8 cellular contexts compared by ENCODE assay signal in the genomic region with DNA sequence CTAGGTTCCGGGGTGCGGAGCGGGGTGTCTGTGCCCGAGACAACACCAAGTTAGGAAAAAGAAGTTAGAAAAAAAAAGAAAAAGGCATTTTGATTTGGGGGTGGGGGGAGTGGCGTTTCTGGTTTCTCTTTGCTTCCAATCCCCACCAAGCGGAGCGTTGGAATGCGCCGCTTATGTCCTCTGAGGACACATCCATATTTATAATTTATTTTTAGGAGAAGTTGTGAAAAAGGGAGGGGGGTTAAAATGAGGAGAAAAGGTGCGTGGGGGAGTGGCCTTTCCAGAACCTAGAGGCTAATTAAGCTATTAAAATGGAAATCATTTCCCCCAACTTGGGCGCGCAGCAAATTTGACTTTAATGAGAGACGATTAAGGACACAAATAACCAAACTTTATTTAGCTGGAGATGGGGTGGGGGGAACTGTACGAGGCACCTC.
A peak's percentile ranks its signal among the peaks of the same experiment; 100 is the strongest.
DNase-seq lines count a peak whose midpoint lies in the region; ATAC-seq, FAIRE-seq and TF ChIP-seq lines count a peak whose summit lies in the region.

No MANE protein-coding gene starts in this region.

- no peak overlapping the region for H2AK5ac ChIP-seq in mesendoderm (ENCODE audit: low read length)

- peaks cover 43% of the 10 kb centered on the region for H3K79me2 ChIP-seq in mesendoderm (ENCODE audit: control insufficient read depth, insufficient read depth, low read length)

- CTCF ChIA-PET in A673 (lab: Charles Lee) = interaction anchor here (0.5 kb wide), 1 partner anchor 18 kb away, joined by 3 read pairs; no protein-coding TSS in a partner anchor

- DNase-seq in A673 (ENCODE audit: low spot score) = no peak
- no peak for DNase-seq in bronchial epithelial cell (ENCODE audit: low read depth)
- peak; percentile 29 for DNase-seq in mesendoderm
- no peak for DNase-seq in D341Med (ENCODE audit: low spot score)
- DNase-seq in stimulated activated naive CD4-positive, alpha-beta T cell (lab: John Stamatoyannopoulos, UW) = no peak
- no peak for DNase-seq in 8988T

- no peak overlapping the region for H4K5ac ChIP-seq in mesendoderm (ENCODE audit: low read length)

- no peak overlapping the region for H2BK15ac ChIP-seq in mesendoderm (replicated peaks; ENCODE audit: low read depth)

- ATAC-seq in GM18505 (IDR thresholded peaks at IDR 0.05; ENCODE audit: unreplicated experiment) = no peak

- H3K9me3 ChIP-seq in A673 (ENCODE audit: low read depth, low read length, poor library complexity, severe bottlenecking) (no peaks in the 10 kb centered on the region), HUES6 (ENCODE audit: control insufficient read depth, insufficient read depth, low read depth, low read length) (no peaks in the 10 kb centered on the region)

- H3K18ac ChIP-seq in mesendoderm (ENCODE audit: low read length) = peak overlapping the region; percentile 96

- H3K79me1 ChIP-seq in mesendoderm (ENCODE audit: low read length) = peaks cover 14% of the 10 kb centered on the region

- H3K23ac ChIP-seq in mesendoderm (ENCODE audit: low read length) = no peak overlapping the region

- H3K4me1 ChIP-seq in A673 (ENCODE audit: insufficient read depth, low read length, poor library complexity, severe bottlenecking) (peaks cover 29% of the 10 kb centered on the region), HUES6 (ENCODE audit: control insufficient read depth, insufficient read depth, low read length) (peaks cover 42% of the 10 kb centered on the region), mesendoderm (ENCODE audit: control insufficient read depth, low read depth, low read length) (peaks cover 12% of the 10 kb centered on the region)

- H3K56ac ChIP-seq in mesendoderm (ENCODE audit: low read length) = peak overlapping the region; percentile 90

- no peak overlapping the region for H2BK5ac ChIP-seq in mesendoderm (ENCODE audit: low read length)

- BruUV-seq in A673 (replicated peaks; lab: Mats Ljungman, UMichigan) = no TSS peak

- no peak for TF ChIP-seq CTCF in A673 (conservative IDR thresholded peaks at IDR 0.05; ENCODE audit: low read depth, low read length)
- no peak for TF ChIP-seq CTCF in bronchial epithelial cell (IDR thresholded peaks at IDR 0.05; ENCODE audit: insufficient read depth, low read length, severe bottlenecking)

- H3K9ac ChIP-seq in HUES6 (ENCODE audit: low read length) (peak overlapping the region; percentile 59), mesendoderm (ENCODE audit: low read length) (peak overlapping the region; percentile 87)

- H3K27me3 ChIP-seq in A673 (replicated peaks; ENCODE audit: insufficient read depth, low read depth, low read length, poor library complexity) (no peaks in the 10 kb centered on the region), HUES6 (ENCODE audit: control insufficient read depth, insufficient read depth, low read length) (peaks cover 8% of the 10 kb centered on the region), bronchial epithelial cell (ENCODE audit: control insufficient read depth, insufficient read depth, low read length) (no peaks in the 10 kb centered on the region), mesendoderm (ENCODE audit: insufficient read depth, low read length, poor library complexity) (no peaks in the 10 kb centered on the region)

- H3K4me2 ChIP-seq in mesendoderm (ENCODE audit: low read length) = peak overlapping the region; percentile 57

- peak overlapping the region; percentile 91 for H3K4me3 ChIP-seq in A673 (ENCODE audit: low read depth, low read length, poor library complexity, severe bottlenecking)
- H3K4me3 ChIP-seq in HUES6 (ENCODE audit: low read depth, low read length) = peak overlapping the region; percentile 79
- H3K4me3 ChIP-seq in bronchial epithelial cell (ENCODE audit: low read depth, low read length) = peak overlapping the region; percentile 83
- peak overlapping the region; percentile 50 for H3K4me3 ChIP-seq in mesendoderm (ENCODE audit: low read length)

- TF ChIP-seq POLR2A in GM18505 (IDR thresholded peaks at IDR 0.05; ENCODE audit: borderline replicate concordance, extremely low read depth, insufficient read depth, insufficient read length) = no peak

- H3K4ac ChIP-seq in mesendoderm (ENCODE audit: low read depth, low read length) = no peak overlapping the region

- no CpG with 5 or more reads among the region's 14 CpGs for WGBS in mesendoderm (ENCODE audit: extremely low coverage, insufficient coverage, low lambda C conversion rate)

- FAIRE-seq in bronchial epithelial cell (lab: Jason Lieb, UNC) = no peak

- H3K36me3 ChIP-seq in A673 (ENCODE audit: insufficient read depth, low read length, poor library complexity, severe bottlenecking) (no peaks in the 10 kb centered on the region), HUES6 (ENCODE audit: control insufficient read depth, insufficient read depth, low read length) (no peaks in the 10 kb centered on the region), bronchial epithelial cell (ENCODE audit: control insufficient read depth, insufficient read depth, low read length) (peaks cover 2% of the 10 kb centered on the region), mesendoderm (ENCODE audit: control insufficient read depth, insufficient read depth, low read length) (no peaks in the 10 kb centered on the region)

- H3K27ac ChIP-seq in A673 (ENCODE audit: low read depth, low read length, poor library complexity, severe bottlenecking) = no peak overlapping the region
- H3K27ac ChIP-seq in HUES6 (ENCODE audit: low read depth, low read length) = no peak overlapping the region
- H3K27ac ChIP-seq in mesendoderm (ENCODE audit: low read depth, low read length) = no peak overlapping the region

- H2BK120ac ChIP-seq in mesendoderm (ENCODE audit: low read depth, low read length) = peak overlapping the region; percentile 83

- POLR2A ChIA-PET in A673 (lab: Charles Lee; ENCODE audit: low non-redundant PET) = no interaction called here

- no peak overlapping the region for H4K8ac ChIP-seq in mesendoderm (ENCODE audit: low read depth, low read length)

- intact Hi-C loops in A673 (cut with micrococcal nuclease; ENCODE audit: unreplicated experiment) = no loop called here
